8 cellular contexts compared by ENCODE assay signal in the genomic region with DNA sequence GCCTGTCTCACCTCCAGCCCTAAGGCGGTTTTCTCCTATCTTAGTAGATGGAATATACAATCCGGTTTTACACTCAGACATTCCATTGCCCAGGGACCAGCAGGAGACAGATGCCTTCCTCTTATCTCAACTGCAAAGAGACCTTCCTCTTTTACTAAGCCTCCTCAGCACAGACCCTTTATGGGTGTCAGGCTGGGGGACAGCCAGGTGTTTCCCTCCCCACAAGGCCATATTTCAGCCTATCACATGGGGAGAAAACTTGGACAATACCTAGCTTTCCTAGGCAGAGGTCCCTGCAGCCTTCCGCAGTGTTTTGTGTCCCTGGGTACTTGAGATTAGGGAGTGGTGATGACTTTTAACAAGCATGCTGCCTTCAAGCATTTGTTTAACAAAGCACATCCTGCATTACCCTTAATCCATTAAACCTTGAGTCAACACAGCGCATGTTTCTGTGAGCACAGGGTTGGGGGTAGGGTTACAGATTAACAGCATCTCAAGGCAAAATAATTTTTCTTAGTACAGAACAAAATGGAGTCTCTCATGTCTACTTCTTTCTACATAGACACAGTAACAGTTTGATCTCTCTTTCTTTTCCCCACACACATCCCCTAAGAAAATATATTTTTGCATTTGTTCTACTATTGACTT.
DNase-seq lines count a peak whose midpoint lies in the region; TF ChIP-seq lines count a peak whose summit lies in the region.
"Not testable (repeated sequence)": the region's sequence is repeated elsewhere in the genome, so short reads cannot be mapped to it uniquely, and the experiment has no call there.

No MANE protein-coding gene starts in this region.

- H4K91ac ChIP-seq in trophoblast cell (ENCODE audit: low read depth, low read length) = not testable (repeated sequence)

- H3K4me3 Mint-ChIP-seq in endodermal cell = peak overlapping the region; percentile 10

- H3K14ac ChIP-seq in trophoblast cell (ENCODE audit: low read length) = not testable (repeated sequence)

- not testable (repeated sequence) for H3K23ac ChIP-seq in trophoblast cell (ENCODE audit: low read length)

- H3K36me3 ChIP-seq in HAP-1 (replicated peaks); endodermal cell (ENCODE audit: control insufficient read depth, insufficient read depth, low read length); trophoblast cell (ENCODE audit: control insufficient read depth in 1 of 2, insufficient read depth in 2 of 2, low read length in 2 of 2): not testable (repeated sequence)

- peak overlapping the region; percentile 35 for H3K9ac ChIP-seq in endodermal cell (ENCODE audit: extremely low read depth, low read length, poor library complexity, severe bottlenecking)
- H3K9ac ChIP-seq in trophoblast cell (ENCODE audit: low read length) = not testable (repeated sequence)

- TF ChIP-seq CTCF in endodermal cell (conservative IDR thresholded peaks at IDR 0.05) = not testable (repeated sequence)

- H3K27me3 Mint-ChIP-seq in endodermal cell (ENCODE audit: insufficient read depth) = not testable (repeated sequence)

- H3K36me3 Mint-ChIP-seq in endodermal cell (ENCODE audit: low read depth) = peaks cover 18% of the 10 kb centered on the region

- H2AFZ ChIP-seq in trophoblast cell (ENCODE audit: insufficient read depth, low read length, poor library complexity) = not testable (repeated sequence)

- H2BK5ac ChIP-seq in trophoblast cell (ENCODE audit: low read depth, low read length, poor library complexity) = not testable (repeated sequence)

- peak; percentile 23 for DNase-seq in COR-L47 (lab: John Stamatoyannopoulos, UW)
- peak; percentile 61 to 70 for DNase-seq in HAP-1 (ENCODE audit: low spot score in 2 of 2)
- peak; percentile 34 for DNase-seq in NCI-H146 treated with DMSO at 0.1 percent for 48 hours (lab: John Stamatoyannopoulos, UW; ENCODE audit: unreplicated experiment)
- peak; percentile 89 to 97 for DNase-seq in NCI-H526 (lab: John Stamatoyannopoulos, UW)
- DNase-seq in OCI-M1 (lab: John Stamatoyannopoulos, UW) = peak; percentile 3
- DNase-seq in endodermal cell = peak; percentile 83
- DNase-seq in islet precursor cell = peak; percentile 84
- peak; percentile 41 to 62 for DNase-seq in trophoblast cell

- H3K4me3 ChIP-seq in HAP-1; endodermal cell (ENCODE audit: low read length); trophoblast cell (ENCODE audit: low read depth, low read length): not testable (repeated sequence)

- not testable (repeated sequence) for H2AK5ac ChIP-seq in trophoblast cell (ENCODE audit: low read length)

- peaks cover 63% of the 10 kb centered on the region for H3K4me1 Mint-ChIP-seq in endodermal cell

- peaks cover 17% of the 10 kb centered on the region for H3K9me3 Mint-ChIP-seq in endodermal cell

- not testable (repeated sequence) for H3K9me3 ChIP-seq in HAP-1; trophoblast cell (ENCODE audit: insufficient read depth, low read depth, low read length)
- H3K9me3 ChIP-seq in endodermal cell (ENCODE audit: control insufficient read depth, low read length) = peaks cover 29% of the 10 kb centered on the region

- not testable (repeated sequence) for H3K79me1 ChIP-seq in trophoblast cell (ENCODE audit: low read length)

- not testable (repeated sequence) for H4K12ac ChIP-seq in trophoblast cell (ENCODE audit: low read depth, low read length)

- in situ Hi-C loops in HAP-1 (cut with MboI; ENCODE audit: low sequenced_read_pairs) = not testable (repeated sequence)

- H3K4me1 ChIP-seq in HAP-1 = peaks cover 13% of the 10 kb centered on the region
- H3K4me1 ChIP-seq in endodermal cell (ENCODE audit: control insufficient read depth, insufficient read depth, low read length) = peaks cover 17% of the 10 kb centered on the region
- H3K4me1 ChIP-seq in trophoblast cell (ENCODE audit: control insufficient read depth in 1 of 2, insufficient read depth in 2 of 2, low read length in 2 of 2) = not testable (repeated sequence)

- not testable (repeated sequence) for H3K27me3 ChIP-seq in HAP-1 (ENCODE audit: low read depth); endodermal cell (ENCODE audit: control insufficient read depth, insufficient read depth, low read length, poor library complexity, severe bottlenecking); trophoblast cell (ENCODE audit: insufficient read depth, low read length)

- H3K79me2 ChIP-seq in trophoblast cell (ENCODE audit: control insufficient read depth, insufficient read depth, low read length, poor library complexity) = not testable (repeated sequence)

- WGBS in endodermal cell (ENCODE audit: insufficient coverage in 1 of 2, insufficient read length in 1 of 2), 2 experiments = 0 to 9% methylated on average over 1 to 3 of the region's 4 CpGs
- no CpG with 5 or more reads among the region's 4 CpGs for WGBS in trophoblast cell (ENCODE audit: extremely low coverage, insufficient coverage, insufficient read length)

- not testable (repeated sequence) for H3K4me2 ChIP-seq in trophoblast cell (ENCODE audit: low read length)

- not testable (repeated sequence) for H4K8ac ChIP-seq in trophoblast cell (ENCODE audit: low read depth, low read length)

- not testable (repeated sequence) for H3K4ac ChIP-seq in trophoblast cell (ENCODE audit: low read depth, low read length)

- H3K27ac Mint-ChIP-seq in endodermal cell = peak overlapping the region; percentile 96

- not testable (repeated sequence) for H2BK12ac ChIP-seq in trophoblast cell (ENCODE audit: low read length)

- H3K18ac ChIP-seq in trophoblast cell (ENCODE audit: low read length) = not testable (repeated sequence)

- H2BK120ac ChIP-seq in trophoblast cell (ENCODE audit: insufficient read depth, low read length, poor library complexity) = not testable (repeated sequence)

- not testable (repeated sequence) for H3K27ac ChIP-seq in endodermal cell (ENCODE audit: low read depth, low read length); trophoblast cell (ENCODE audit: low read depth, low read length)

Comparison
In these comparisons a context has a peak if more than half of its experiments do, and no peak if none do; other contexts are left out.
1. DNase-seq: peak in every context shown above with its lines; median percentile 93 in NCI-H526; 84 in islet precursor cell; 83 in endodermal cell; 66 in HAP-1; 52 in trophoblast cell; 34 in NCI-H146 treated with DMSO at 0.1 percent for 48 hours; 23 in COR-L47; 3 in OCI-M1.